9 cellular contexts compared by ENCODE assay signal in the genomic region with DNA sequence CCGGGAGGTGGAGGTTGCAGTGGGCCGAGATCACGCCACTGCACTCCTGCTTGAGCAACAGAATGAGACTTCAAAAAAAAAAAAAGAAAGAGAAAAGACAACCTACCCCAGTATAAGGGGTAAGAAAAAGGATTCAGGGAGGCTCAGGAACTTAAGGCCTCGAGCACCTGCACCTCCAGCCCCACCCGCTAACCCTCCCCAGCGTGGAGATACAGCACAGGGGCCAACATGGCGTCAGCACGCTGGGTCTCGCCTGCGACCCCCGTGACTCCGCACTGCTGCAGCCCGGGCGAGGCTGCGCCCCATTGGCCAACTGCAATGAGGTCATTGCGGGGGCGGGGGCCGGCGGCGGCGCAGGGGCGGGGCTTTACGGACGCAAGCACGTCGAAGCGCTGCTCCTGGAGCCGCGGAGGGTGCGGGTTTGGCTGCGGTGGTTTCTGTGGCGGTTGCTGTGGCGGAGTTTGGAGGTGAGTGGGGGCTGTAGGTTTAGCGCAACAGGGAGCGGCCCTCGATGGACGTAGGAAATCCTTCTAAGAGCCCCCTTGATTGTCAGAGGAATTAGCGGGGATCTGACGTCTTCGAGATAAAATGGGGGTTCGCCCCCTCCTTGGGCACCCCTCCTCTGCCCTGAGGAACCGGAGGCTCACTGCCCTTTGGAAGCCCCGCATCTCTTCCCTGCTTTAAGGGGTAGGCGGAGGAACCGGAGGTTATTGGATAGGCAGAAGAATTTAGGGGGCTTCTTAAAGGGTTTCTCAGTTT. TPM values are rescaled to one million over a fixed set of nuclear protein-coding genes. Genes with fewer than 3 reads are reported as not detected.
A peak's percentile ranks its signal among the peaks of the same experiment; 100 is the strongest.
DNase-seq lines count a peak whose midpoint lies in the region; ATAC-seq, FAIRE-seq and TF ChIP-seq lines count a peak whose summit lies in the region.
"Had no signal": no experiment of that assay in that cellular context is flagged by ENCODE, and none has a peak within 500 bp of the region (broad histone marks: within the 10 kb centered on the region; RNA-seq: fewer than 3 reads in every experiment).

A gene (plus strand): TSS at position 382 of the 759 bp plus-strand sequence. CDS start 2,017 bp downstream, outside the sequence.

- H3K27ac Mint-ChIP-seq in CD14-positive monocyte, result peak within 1 kb of the TSS; percentile 91 to 99 (median 97)

- peaks cover 0 to 2% (median 0%) of the 10 kb centered on the region in 3 donors for H3K27me3 Mint-ChIP-seq in CD14-positive monocyte (ENCODE audit: low read depth in 3 of 3)

- H3K27me3 ChIP-seq in OCI-LY1 (ENCODE audit: insufficient read depth, low read length) (0 out of 2 replicates have a peak, but pooled peaks cover 9% of the 10 kb centered on the region), mononuclear cell (ENCODE audit: insufficient read depth, low read length) (no peaks in the 10 kb centered on the region)

- no peaks in the 10 kb centered on the region for H3K79me2 ChIP-seq in OCI-LY1 (ENCODE audit: insufficient read depth, low read length)

- intact Hi-C loops in CD14-positive monocyte (cut with micrococcal nuclease), result loop anchor here in 1 of 2 donors (5.0 kb wide), 2 partner anchors 59 to 71 kb away; a partner anchor contains a TSS

- peaks cover 40% of the 10 kb centered on the region for H3K4me1 ChIP-seq in OCI-LY1 (ENCODE audit: insufficient read depth, low read length, severe bottlenecking)
- peaks cover 71% of the 10 kb centered on the region for H3K4me1 ChIP-seq in mononuclear cell (ENCODE audit: insufficient read depth, low read length)

- DNase-seq in CD14-positive monocyte (ENCODE audit: low spot score), result peak; percentile 91
- peak; percentile 97 for DNase-seq in HTR-8/SVneo (ENCODE audit: insufficient read length, low spot score)
- DNase-seq in activated T-cell treated with anti-CD3 and anti-CD28 coated beads for 4 hours, result peak; percentile 87
- no peak for DNase-seq in epithelial cell of prostate (ENCODE audit: low read depth, low spot score)
- peak; percentile 89 to 95 for DNase-seq in stimulated activated CD8-positive, alpha-beta memory T cell treated with anti-CD3 and anti-CD28 coated beads, Interleukin-2, amount 100 ng/mL, for 48 hours (ENCODE audit: low read depth in 2 of 2)

- H4K20me1 ChIP-seq in OCI-LY1 (ENCODE audit: insufficient read depth, low read length), result no peaks in the 10 kb centered on the region

- TF ChIP-seq CTCF in CD14-positive monocyte (IDR thresholded peaks at IDR 0.05), result no peak
- no peak for TF ChIP-seq CTCF in OCI-LY1 (IDR thresholded peaks at IDR 0.05; ENCODE audit: low read length)

- FAIRE-seq in HTR-8/SVneo (lab: Jason Lieb, UNC), result peak; percentile 95
- FAIRE-seq: colon had no signal

- H3K9me3 Mint-ChIP-seq in CD14-positive monocyte, result peaks cover 0 to 3% (median 0%) of the 10 kb centered on the region in 7 donors

- H3K4me2 ChIP-seq in OCI-LY1 (ENCODE audit: low read length), result peak within 1 kb of the TSS; percentile 96

- H3K36me3 Mint-ChIP-seq in CD14-positive monocyte, result peaks cover 31 to 32% of the 10 kb centered on the region in 2 donors

- peak; percentile 76 for ATAC-seq in GM19463 (IDR thresholded peaks at IDR 0.05; ENCODE audit: unreplicated experiment)

- H3F3A ChIP-seq in OCI-LY1 (ENCODE audit: insufficient read depth, low read length), result peaks cover 8% of the 10 kb centered on the region; the same call in 1 of the 2 replicates

- H3K36me3 ChIP-seq in OCI-LY1 (ENCODE audit: insufficient read depth, low read length), result no peaks in the 10 kb centered on the region

- H2AFZ ChIP-seq in OCI-LY1 (ENCODE audit: low read length), result no peak within 1 kb of the TSS

- H3K4me1 Mint-ChIP-seq in CD14-positive monocyte, result peaks cover 64% of the 10 kb centered on the region

- H3K9me3 ChIP-seq in OCI-LY1 (ENCODE audit: low read length) (no peaks in the 10 kb centered on the region), mononuclear cell (ENCODE audit: low read depth, low read length) (no peaks in the 10 kb centered on the region)

- peak within 1 kb of the TSS; percentile 77 for H3K9ac ChIP-seq in OCI-LY1 (ENCODE audit: low read length)

- peak within 1 kb of the TSS; percentile 97 to 98 for H3K4me3 Mint-ChIP-seq in CD14-positive monocyte

- H3K4me3 ChIP-seq in OCI-LY1 (ENCODE audit: low read depth, low read length, poor library complexity, severe bottlenecking) (peak within 1 kb of the TSS; percentile 78), mononuclear cell (ENCODE audit: low read length) (peak within 1 kb of the TSS; percentile 68)

- H3K9me2 ChIP-seq in OCI-LY1 (ENCODE audit: low read depth, low read length), result no peaks in the 10 kb centered on the region

- peak within 1 kb of the TSS; percentile 72 for H3K27ac ChIP-seq in OCI-LY1 (ENCODE audit: low read depth, low read length, poor library complexity, severe bottlenecking)
- peak within 1 kb of the TSS; percentile 86 for H3K27ac ChIP-seq in epithelial cell of prostate

RNA-seq across cellular contexts. Expression of the gene that starts here (rescaled TPM):
- polyA plus RNA-seq in CD14-positive monocyte, result 10 to 100 TPM; 36.1 to 55.1 TPM
- 38.4 TPM for total RNA-seq in mononuclear cell
